23 cellular contexts compared by ENCODE assay signal in the genomic region with DNA sequence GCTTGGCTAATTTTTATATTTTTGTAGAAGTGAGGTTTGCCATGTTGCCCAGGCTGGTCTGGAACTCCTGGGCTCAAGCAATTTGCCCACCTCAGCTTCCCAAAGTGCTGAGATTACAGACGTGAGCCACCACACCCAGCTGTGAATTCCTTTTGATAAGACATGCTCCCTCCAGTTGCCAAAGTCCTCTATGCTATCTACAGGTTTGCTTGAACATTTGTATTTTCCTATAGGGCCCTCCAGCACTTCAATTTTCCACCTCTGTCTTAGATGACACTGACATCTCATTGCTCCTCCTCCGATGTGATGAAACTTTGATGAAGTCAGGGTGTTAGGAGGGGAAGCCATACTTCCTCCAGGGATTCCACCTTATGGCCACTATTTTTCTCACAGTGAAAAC. TPM values are rescaled to one million over a fixed set of nuclear protein-coding genes. Genes with fewer than 3 reads are reported as not detected.
"Had no signal": no experiment of that assay in that cellular context is flagged by ENCODE, and none has a peak within 500 bp of the region (broad histone marks: within the 10 kb centered on the region; RNA-seq: fewer than 3 reads in every experiment).

No MANE protein-coding gene starts in this region.

- H3K36me3 ChIP-seq: MG63 had no signal

- DNase-seq: IMR-90, Karpas-422, KG1, MG63, MV-4-11, NCI-H1048, NCI-H1105, NCI-H1417, NCI-H1436 treated with DMSO at 0.1 percent for 48 hours, NCI-H1694, NCI-H187 treated with DMSO at 0.1 percent for 48 hours, NCI-H2029 treated with DMSO at 0.1 percent for 48 hours, NCI-H2227 treated with DMSO at 0.1 percent for 48 hours, NCI-H524, NCI-H526 treated with DMSO at 0.1 percent for 48 hours, NCI-H748 treated with DMSO at 0.1 percent for 48 hours, Right ventricle myocardium superior, RPMI8226, SIG-M5, SK-N-SH, SW 1271 had no signal

- H3K4me2 ChIP-seq: SK-N-SH had no signal

- H3K9me3 ChIP-seq: MG63, SK-N-SH had no signal

- FAIRE-seq: HepG2, RCC 7860 had no signal

- H3K4me3 ChIP-seq: MG63 had no signal

- H3K9ac ChIP-seq: SK-N-SH had no signal

- ATAC-seq: HepG2 had no signal

RNA-seq across cellular contexts. Expression of a gene that starts 25.2 kb away (rescaled TPM):
- total RNA-seq: Right ventricle myocardium superior had no signal
